ENCODE assay signal across 1 cellular context in the genomic region with DNA sequence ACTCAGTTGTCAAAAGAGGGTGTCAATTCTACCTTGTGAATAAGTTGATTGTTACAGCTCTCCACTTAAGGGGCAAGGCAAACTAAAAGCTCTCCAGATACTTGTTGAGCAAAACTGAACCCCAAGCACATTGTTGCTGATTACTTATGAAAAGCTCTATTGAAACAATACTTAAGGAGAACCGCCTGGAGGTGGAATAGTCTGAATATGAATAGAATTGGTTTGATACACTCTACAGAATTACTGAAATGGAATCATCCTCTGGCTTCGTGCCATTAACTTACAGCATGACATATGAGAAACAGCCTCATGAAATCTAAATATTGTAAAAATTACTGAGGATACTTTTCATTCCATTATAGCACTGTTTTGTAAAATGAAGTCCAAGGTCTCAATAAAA.
TF ChIP-seq lines count a peak whose summit lies in the region.

No MANE protein-coding gene starts in this region.

TF ChIP-seq in IMR-90, 13 proteins besides CTCF, POLR2A, EP300 and RAD21 (continued from another document):
- TF ChIP-seq, protein P1, sequence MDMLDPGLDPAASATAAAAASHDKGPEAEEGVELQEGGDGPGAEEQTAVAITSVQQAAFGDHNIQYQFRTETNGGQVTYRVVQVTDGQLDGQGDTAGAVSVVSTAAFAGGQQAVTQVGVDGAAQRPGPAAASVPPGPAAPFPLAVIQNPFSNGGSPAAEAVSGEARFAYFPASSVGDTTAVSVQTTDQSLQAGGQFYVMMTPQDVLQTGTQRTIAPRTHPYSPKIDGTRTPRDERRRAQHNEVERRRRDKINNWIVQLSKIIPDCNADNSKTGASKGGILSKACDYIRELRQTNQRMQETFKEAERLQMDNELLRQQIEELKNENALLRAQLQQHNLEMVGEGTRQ (IDR thresholded peaks at IDR 0.05; ENCODE audit: low read depth, low read length) = no peak
